In genomic region chr2:6865346-6866238, GRCh38 we compare ENCODE assay signal across 8 cellular contexts. TPM values are rescaled to one million over a fixed set of nuclear protein-coding genes. Genes with fewer than 3 reads are reported as not detected.
A peak's percentile ranks its signal among the peaks of the same experiment; 100 is the strongest.
DNase-seq lines count a peak whose midpoint lies in the region; ATAC-seq, FAIRE-seq and TF ChIP-seq lines count a peak whose summit lies in the region.

A gene with protein sequence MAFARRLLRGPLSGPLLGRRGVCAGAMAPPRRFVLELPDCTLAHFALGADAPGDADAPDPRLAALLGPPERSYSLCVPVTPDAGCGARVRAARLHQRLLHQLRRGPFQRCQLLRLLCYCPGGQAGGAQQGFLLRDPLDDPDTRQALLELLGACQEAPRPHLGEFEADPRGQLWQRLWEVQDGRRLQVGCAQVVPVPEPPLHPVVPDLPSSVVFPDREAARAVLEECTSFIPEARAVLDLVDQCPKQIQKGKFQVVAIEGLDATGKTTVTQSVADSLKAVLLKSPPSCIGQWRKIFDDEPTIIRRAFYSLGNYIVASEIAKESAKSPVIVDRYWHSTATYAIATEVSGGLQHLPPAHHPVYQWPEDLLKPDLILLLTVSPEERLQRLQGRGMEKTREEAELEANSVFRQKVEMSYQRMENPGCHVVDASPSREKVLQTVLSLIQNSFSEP (minus strand): TSS chr2:6865907. CDS start chr2:6865696, 211 bp downstream.

- H3K9me3 ChIP-seq in HepG2 (ENCODE audit: low read length), result 0 out of 2 replicates have a peak, but pooled peaks cover under 1% of the 10 kb centered on the region

- H3K4me3 ChIP-seq in choroid plexus epithelial cell (ENCODE audit: low read depth, low read length) (peak within 1 kb of the TSS; percentile 66), HepG2 (replicated peaks in 1 of 3; ENCODE audit: insufficient read depth in 1 of 3, low read depth in 2 of 3, low read length in 3 of 3) (peak within 1 kb of the TSS; percentile 65 to 75 (median 70))

- BruUV-seq in HepG2 (replicated peaks; lab: Mats Ljungman, UMichigan), result no TSS peak

- no peak for TF ChIP-seq POLR2A in HepG2 (IDR thresholded peaks at IDR 0.05; ENCODE audit: insufficient read depth in 1 of 2, low read depth in 2 of 2, low read length in 2 of 2)

- intact Hi-C loops in HepG2 (cut with micrococcal nuclease; ENCODE audit: unreplicated experiment), result no loop called here

- POLR2A ChIA-PET in HepG2 (lab: Yijun Ruan, JAX), result interaction anchor here (1.1 kb wide), 1 partner anchor 56 kb away, joined by 3 read pairs; no protein-coding TSS in a partner anchor

- no peaks in the 10 kb centered on the region for H3K36me3 ChIP-seq in HepG2 (replicated peaks in 1 of 2; ENCODE audit: control insufficient read depth in 1 of 2, insufficient read depth in 2 of 2, low read length in 2 of 2)

- DNase-seq in NCI-H748 (lab: John Stamatoyannopoulos, UW; ENCODE audit: unreplicated experiment) (peak; percentile 78), NCI-H748 treated with DMSO at 0.1 percent for 48 hours (lab: John Stamatoyannopoulos, UW) (no peak), NCI-H1092 treated with DMSO at 0.1 percent for 48 hours (lab: John Stamatoyannopoulos, UW) (peak; percentile 65), choroid plexus epithelial cell (ENCODE audit: low read depth) (peak; percentile 59), HepG2 (ENCODE audit: low spot score) (peak; percentile 35)
- DNase-seq in activated CD4-positive, CD25-positive, alpha-beta regulatory T cell treated with anti-CD3 and anti-CD28 coated beads, Interleukin-2, amount 50 U/mL, for 72 hours, result peak; percentile 79
- DNase-seq in stimulated activated CD4-positive, alpha-beta T cell treated with anti-CD3 and anti-CD28 coated beads, TNF-alpha, amount 100 ng/mL, for 24 hours (ENCODE audit: low read depth in 3 of 3), result peak; percentile 46 to 76 (median 59)

- CTCF ChIA-PET in HepG2 (lab: Yijun Ruan, JAX; ENCODE audit: low intra/inter-chr PET ratio, low total read pairs), result interaction anchor here (1.2 kb wide), 1 partner anchor 37 kb away, joined by 4 read pairs; no protein-coding TSS in a partner anchor

- H2AFZ ChIP-seq in HepG2 (ENCODE audit: low read length), result no peak within 1 kb of the TSS

- H3K4me1 ChIP-seq in HepG2 (ENCODE audit: insufficient read depth, low read length), result peaks cover 19% of the 10 kb centered on the region

- H3K27me3 ChIP-seq in HepG2 (ENCODE audit: control insufficient read depth in 1 of 2, insufficient read depth in 2 of 2, low read length in 2 of 2), result peaks cover 0 to 35% of the 10 kb centered on the region in 2 experiments; a peak in 3 of 5 replicates

- under 1% methylated on average over 35 of the region's 114 CpGs for WGBS in HepG2 (ENCODE audit: low lambda C conversion rate)

- no peak for TF ChIP-seq CTCF in choroid plexus epithelial cell (conservative IDR thresholded peaks at IDR 0.05; ENCODE audit: low read depth, low read length)
- peak; percentile 21; the same call in 1 of the 2 replicates for TF ChIP-seq CTCF in HepG2 (CRISPR knock-in tag; IDR thresholded peaks at IDR 0.05)

- H3K79me2 ChIP-seq in HepG2 (ENCODE audit: insufficient read depth, low read length), result no peaks in the 10 kb centered on the region

- in situ Hi-C loops in HepG2 (cut with HindIII; ENCODE audit: extremely low pct_ligation_motif_present, low pct_unique_long_range_greater_than_20kb), result no loop called here

- TF ChIP-seq RAD21 in HepG2 (CRISPR knock-in tag; IDR thresholded peaks at IDR 0.05), result no peak; the same call in 1 of the 2 replicates

- H3K9ac ChIP-seq in HepG2 (ENCODE audit: insufficient read depth, low read depth, low read length), result 0 out of 2 replicates have a peak within 1 kb of the TSS, but pooled peaks have one; percentile 14

- no peak within 1 kb of the TSS for H3K27ac ChIP-seq in HepG2 (ENCODE audit: extremely low read length, insufficient read depth, low read length)

- TF ChIP-seq EP300 in HepG2 (IDR thresholded peaks at IDR 0.05; ENCODE audit: low read depth in 2 of 2, low read length in 2 of 2) (no peak), HepG2 (CRISPR knock-in tag; IDR thresholded peaks at IDR 0.05; ENCODE audit: borderline replicate concordance) (no peak)

- H3K4me2 ChIP-seq in HepG2 (ENCODE audit: low read depth, low read length), result peak within 1 kb of the TSS; percentile 83

- no peak for FAIRE-seq in HepG2 (lab: Jason Lieb, UNC)

- H4K20me1 ChIP-seq in HepG2 (ENCODE audit: insufficient read depth, low read length), result no peaks in the 10 kb centered on the region

- peak; percentile 70 for ATAC-seq in HG02623 (IDR thresholded peaks at IDR 0.05; ENCODE audit: unreplicated experiment)
- peak; percentile 86 for ATAC-seq in HepG2

TF ChIP-seq in HepG2, 621 proteins besides CTCF, POLR2A, EP300 and RAD21 (continues in another document):
- TF ChIP-seq, protein P1, sequence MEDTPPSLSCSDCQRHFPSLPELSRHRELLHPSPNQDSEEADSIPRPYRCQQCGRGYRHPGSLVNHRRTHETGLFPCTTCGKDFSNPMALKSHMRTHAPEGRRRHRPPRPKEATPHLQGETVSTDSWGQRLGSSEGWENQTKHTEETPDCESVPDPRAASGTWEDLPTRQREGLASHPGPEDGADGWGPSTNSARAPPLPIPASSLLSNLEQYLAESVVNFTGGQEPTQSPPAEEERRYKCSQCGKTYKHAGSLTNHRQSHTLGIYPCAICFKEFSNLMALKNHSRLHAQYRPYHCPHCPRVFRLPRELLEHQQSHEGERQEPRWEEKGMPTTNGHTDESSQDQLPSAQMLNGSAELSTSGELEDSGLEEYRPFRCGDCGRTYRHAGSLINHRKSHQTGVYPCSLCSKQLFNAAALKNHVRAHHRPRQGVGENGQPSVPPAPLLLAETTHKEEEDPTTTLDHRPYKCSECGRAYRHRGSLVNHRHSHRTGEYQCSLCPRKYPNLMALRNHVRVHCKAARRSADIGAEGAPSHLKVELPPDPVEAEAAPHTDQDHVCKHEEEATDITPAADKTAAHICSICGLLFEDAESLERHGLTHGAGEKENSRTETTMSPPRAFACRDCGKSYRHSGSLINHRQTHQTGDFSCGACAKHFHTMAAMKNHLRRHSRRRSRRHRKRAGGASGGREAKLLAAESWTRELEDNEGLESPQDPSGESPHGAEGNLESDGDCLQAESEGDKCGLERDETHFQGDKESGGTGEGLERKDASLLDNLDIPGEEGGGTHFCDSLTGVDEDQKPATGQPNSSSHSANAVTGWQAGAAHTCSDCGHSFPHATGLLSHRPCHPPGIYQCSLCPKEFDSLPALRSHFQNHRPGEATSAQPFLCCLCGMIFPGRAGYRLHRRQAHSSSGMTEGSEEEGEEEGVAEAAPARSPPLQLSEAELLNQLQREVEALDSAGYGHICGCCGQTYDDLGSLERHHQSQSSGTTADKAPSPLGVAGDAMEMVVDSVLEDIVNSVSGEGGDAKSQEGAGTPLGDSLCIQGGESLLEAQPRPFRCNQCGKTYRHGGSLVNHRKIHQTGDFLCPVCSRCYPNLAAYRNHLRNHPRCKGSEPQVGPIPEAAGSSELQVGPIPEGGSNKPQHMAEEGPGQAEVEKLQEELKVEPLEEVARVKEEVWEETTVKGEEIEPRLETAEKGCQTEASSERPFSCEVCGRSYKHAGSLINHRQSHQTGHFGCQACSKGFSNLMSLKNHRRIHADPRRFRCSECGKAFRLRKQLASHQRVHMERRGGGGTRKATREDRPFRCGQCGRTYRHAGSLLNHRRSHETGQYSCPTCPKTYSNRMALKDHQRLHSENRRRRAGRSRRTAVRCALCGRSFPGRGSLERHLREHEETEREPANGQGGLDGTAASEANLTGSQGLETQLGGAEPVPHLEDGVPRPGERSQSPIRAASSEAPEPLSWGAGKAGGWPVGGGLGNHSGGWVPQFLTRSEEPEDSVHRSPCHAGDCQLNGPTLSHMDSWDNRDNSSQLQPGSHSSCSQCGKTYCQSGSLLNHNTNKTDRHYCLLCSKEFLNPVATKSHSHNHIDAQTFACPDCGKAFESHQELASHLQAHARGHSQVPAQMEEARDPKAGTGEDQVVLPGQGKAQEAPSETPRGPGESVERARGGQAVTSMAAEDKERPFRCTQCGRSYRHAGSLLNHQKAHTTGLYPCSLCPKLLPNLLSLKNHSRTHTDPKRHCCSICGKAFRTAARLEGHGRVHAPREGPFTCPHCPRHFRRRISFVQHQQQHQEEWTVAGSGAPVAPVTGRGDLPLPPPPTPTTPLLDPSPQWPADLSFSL (CRISPR knock-in tag; IDR thresholded peaks at IDR 0.05), result no peak
- TF ChIP-seq XRCC5 (optimal IDR thresholded peaks at IDR 0.05; ENCODE audit: low read length) (no peak), ZNF136 (CRISPR knock-in tag; IDR thresholded peaks at IDR 0.05; ENCODE audit: low read depth) (no peak), MTF1 (CRISPR knock-in tag; IDR thresholded peaks at IDR 0.05) (no peak)

RNA-seq across cellular contexts. Expression of the gene that starts here (rescaled TPM):
- total RNA-seq in HepG2 (2016; rRNA removed; fragmentation: Illumina TruSeq; extraction: Trizol), result 0.58 and 1.0 TPM in 2 replicates
- total RNA-seq in HepG2 (2016; cell fraction: cytosol; rRNA removed; fragmentation: Illumina TruSeq; extraction: Trizol; ENCODE audit: low read depth), result 0.10 and 0.35 TPM in 2 replicates
- 0.88 and 0.89 TPM in 2 replicates for total RNA-seq in HepG2 (2016; cell fraction: insoluble cytoplasmic fraction; rRNA removed; fragmentation: Illumina TruSeq; extraction: Trizol)
- 0.34 and 0.48 TPM in 2 replicates for total RNA-seq in HepG2 (2016; cell fraction: membrane; rRNA removed; fragmentation: Illumina TruSeq; extraction: Trizol)
- 0.34 and 0.44 TPM in 2 replicates for total RNA-seq in HepG2 (2016; cell fraction: nucleus; rRNA removed; fragmentation: Illumina TruSeq; extraction: Trizol)
- 0.04 and 0.16 TPM in 2 replicates for polyA plus RNA-seq in HepG2 (2011; rRNA removed)
- polyA plus RNA-seq in HepG2 (2011; cell fraction: cytosol; rRNA removed), result 0.05 and 0.08 TPM in 2 replicates
- polyA plus RNA-seq in HepG2 (2011; cell fraction: nucleus; rRNA removed), result not detected in 2 replicates
- polyA plus RNA-seq in HepG2 (2012), result 0.20 TPM in 1 of 2 replicates, not detected in the other
- 0.07 and 0.27 TPM in 2 replicates for polyA plus RNA-seq in HepG2 (2016; cell fraction: cytosol; fragmentation: Illumina TruSeq; extraction: Trizol; ENCODE audit: low read depth)
- polyA plus RNA-seq in HepG2 (2016; cell fraction: insoluble cytoplasmic fraction; fragmentation: Illumina TruSeq; extraction: Trizol; ENCODE audit: low read depth), result 0.84 and 1.0 TPM in 2 replicates
- 0.23 and 0.33 TPM in 2 replicates for polyA plus RNA-seq in HepG2 (2016; cell fraction: membrane; fragmentation: Illumina TruSeq; extraction: Trizol; ENCODE audit: low read depth)
- 0.55 and 0.74 TPM in 2 replicates for polyA plus RNA-seq in HepG2 (2016; cell fraction: nucleus; fragmentation: Illumina TruSeq; extraction: Trizol; ENCODE audit: insufficient read depth, low read depth)
- 0.28 TPM in 1 of 2 replicates, not detected in the other for polyA minus RNA-seq in HepG2 (2011; rRNA and poly(A)+ RNA removed; ENCODE audit: low replicate concordance)
- polyA minus RNA-seq in HepG2 (2011; cell fraction: cytosol; rRNA and poly(A)+ RNA removed), result not detected in 2 replicates
- 0.77 TPM in 1 of 2 replicates, not detected in the other for polyA minus RNA-seq in HepG2 (2011; cell fraction: nucleus; rRNA and poly(A)+ RNA removed)
